ENCODE assay signal across 4 cellular contexts in the genomic region with DNA sequence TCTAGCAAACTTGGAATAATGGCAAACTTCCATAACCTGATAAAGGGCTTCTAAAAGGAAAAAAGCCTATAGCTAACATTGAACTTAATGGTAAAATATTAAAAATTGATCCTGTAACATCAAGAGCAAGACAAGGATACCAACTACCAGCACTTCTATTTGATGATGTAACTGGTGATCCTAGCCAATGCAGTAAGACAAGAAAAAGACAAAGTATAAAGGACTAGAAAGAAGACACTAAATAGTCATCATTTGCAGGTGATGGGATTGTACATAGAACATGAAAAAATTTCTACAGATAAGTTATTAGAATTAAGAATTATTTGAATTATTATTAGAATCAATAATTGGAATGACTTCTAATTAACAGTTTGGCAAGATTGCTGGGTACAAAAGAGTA.
A peak's percentile ranks its signal among the peaks of the same experiment; 100 is the strongest.
TF ChIP-seq lines count a peak whose summit lies in the region.

No MANE protein-coding gene starts in this region.

TF ChIP-seq in A549, 52 proteins besides CTCF, POLR2A, EP300 and RAD21:
- TF ChIP-seq ESRRA (IDR thresholded peaks at IDR 0.05; ENCODE audit: borderline replicate concordance, low read length) (no peak), RCOR1 (IDR thresholded peaks at IDR 0.05; ENCODE audit: low read depth, low read length) (no peak), CBX2 (IDR thresholded peaks at IDR 0.05; ENCODE audit: borderline replicate concordance, low read depth) (no peak), NPAS2 (CRISPR knock-in tag; IDR thresholded peaks at IDR 0.05; ENCODE audit: borderline replicate concordance) (no peak), RNF2 (IDR thresholded peaks at IDR 0.05; ENCODE audit: borderline replicate concordance, low read depth) (no peak), HOXB5 (CRISPR knock-in tag; IDR thresholded peaks at IDR 0.05) (no peak), KDM5A (IDR thresholded peaks at IDR 0.05) (no peak), RARB (CRISPR knock-in tag; IDR thresholded peaks at IDR 0.05) (no peak), EHF (CRISPR knock-in tag; IDR thresholded peaks at IDR 0.05) (no peak), JUNB (IDR thresholded peaks at IDR 0.05) (no peak), CHD2 (IDR thresholded peaks at IDR 0.05; ENCODE audit: low read length, partially characterized antibody) (no peak)

TF ChIP-seq in HEK293, 187 proteins besides CTCF, POLR2A, EP300 and RAD21:
- TF ChIP-seq ZSCAN16 (tag by site-specific recombination; IDR thresholded peaks at IDR 0.05) (no peak), SALL2 (tag by site-specific recombination; IDR thresholded peaks at IDR 0.05; ENCODE audit: borderline replicate concordance) (no peak), ZNF324 (tag by site-specific recombination; IDR thresholded peaks at IDR 0.05) (no peak), ZNF707 (tag by site-specific recombination; IDR thresholded peaks at IDR 0.05) (no peak), ZNF112 (tag by site-specific recombination; IDR thresholded peaks at IDR 0.05) (no peak), ZNF660 (tag by site-specific recombination; IDR thresholded peaks at IDR 0.05) (0 out of 2 replicates have a peak, but pooled peaks have one; percentile 27), TRIM28 (IDR thresholded peaks at IDR 0.05; ENCODE audit: borderline replicate concordance, low read length) (no peak), OSR2 (tag by site-specific recombination; IDR thresholded peaks at IDR 0.05) (no peak), ZNF585B (tag by site-specific recombination; IDR thresholded peaks at IDR 0.05) (no peak), ZNF248 (tag by site-specific recombination; IDR thresholded peaks at IDR 0.05) (no peak), ZNF571 (tag by site-specific recombination; IDR thresholded peaks at IDR 0.05) (no peak), SETDB1 (IDR thresholded peaks at IDR 0.05; ENCODE audit: insufficient read length, low read length) (peak; percentile 89), YY2 (tag by site-specific recombination; IDR thresholded peaks at IDR 0.05) (no peak)
- TF ChIP-seq, protein P1, sequence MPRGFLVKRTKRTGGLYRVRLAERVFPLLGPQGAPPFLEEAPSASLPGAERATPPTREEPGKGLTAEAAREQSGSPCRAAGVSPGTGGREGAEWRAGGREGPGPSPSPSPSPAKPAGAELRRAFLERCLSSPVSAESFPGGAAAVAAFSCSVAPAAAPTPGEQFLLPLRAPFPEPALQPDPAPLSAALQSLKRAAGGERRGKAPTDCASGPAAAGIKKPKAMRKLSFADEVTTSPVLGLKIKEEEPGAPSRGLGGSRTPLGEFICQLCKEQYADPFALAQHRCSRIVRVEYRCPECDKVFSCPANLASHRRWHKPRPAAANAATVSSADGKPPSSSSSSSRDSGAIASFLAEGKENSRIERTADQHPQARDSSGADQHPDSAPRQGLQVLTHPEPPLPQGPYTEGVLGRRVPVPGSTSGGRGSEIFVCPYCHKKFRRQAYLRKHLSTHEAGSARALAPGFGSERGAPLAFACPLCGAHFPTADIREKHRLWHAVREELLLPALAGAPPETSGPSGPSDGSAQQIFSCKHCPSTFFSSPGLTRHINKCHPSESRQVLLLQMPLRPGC (tag by site-specific recombination; IDR thresholded peaks at IDR 0.05): no peak
- TF ChIP-seq, protein P2, sequence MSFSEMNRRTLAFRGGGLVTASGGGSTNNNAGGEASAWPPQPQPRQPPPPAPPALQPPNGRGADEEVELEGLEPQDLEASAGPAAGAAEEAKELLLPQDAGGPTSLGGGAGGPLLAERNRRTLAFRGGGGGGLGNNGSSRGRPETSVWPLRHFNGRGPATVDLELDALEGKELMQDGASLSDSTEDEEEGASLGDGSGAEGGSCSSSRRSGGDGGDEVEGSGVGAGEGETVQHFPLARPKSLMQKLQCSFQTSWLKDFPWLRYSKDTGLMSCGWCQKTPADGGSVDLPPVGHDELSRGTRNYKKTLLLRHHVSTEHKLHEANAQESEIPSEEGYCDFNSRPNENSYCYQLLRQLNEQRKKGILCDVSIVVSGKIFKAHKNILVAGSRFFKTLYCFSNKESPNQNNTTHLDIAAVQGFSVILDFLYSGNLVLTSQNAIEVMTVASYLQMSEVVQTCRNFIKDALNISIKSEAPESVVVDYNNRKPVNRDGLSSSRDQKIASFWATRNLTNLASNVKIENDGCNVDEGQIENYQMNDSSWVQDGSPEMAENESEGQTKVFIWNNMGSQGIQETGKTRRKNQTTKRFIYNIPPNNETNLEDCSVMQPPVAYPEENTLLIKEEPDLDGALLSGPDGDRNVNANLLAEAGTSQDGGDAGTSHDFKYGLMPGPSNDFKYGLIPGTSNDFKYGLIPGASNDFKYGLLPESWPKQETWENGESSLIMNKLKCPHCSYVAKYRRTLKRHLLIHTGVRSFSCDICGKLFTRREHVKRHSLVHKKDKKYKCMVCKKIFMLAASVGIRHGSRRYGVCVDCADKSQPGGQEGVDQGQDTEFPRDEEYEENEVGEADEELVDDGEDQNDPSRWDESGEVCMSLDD (tag by site-specific recombination; IDR thresholded peaks at IDR 0.05): no peak

TF ChIP-seq in K562, 482 proteins besides CTCF, POLR2A, EP300 and RAD21 (continues in another document):
- TF ChIP-seq NUFIP1 (IDR thresholded peaks at IDR 0.05; ENCODE audit: partially characterized antibody) (no peak), GTF2E2 (tag; IDR thresholded peaks at IDR 0.05) (no peak), CBFA2T3 (IDR thresholded peaks at IDR 0.05) (no peak), SMARCA5 (IDR thresholded peaks at IDR 0.05) (no peak), MAFF (IDR thresholded peaks at IDR 0.05; ENCODE audit: low read length) (no peak), ZNF507 (tag; conservative IDR thresholded peaks at IDR 0.05) (peak; percentile 43; the same call in 1 of the 2 replicates), SMARCA4 (IDR thresholded peaks at IDR 0.05) (no peak), RBM25 (IDR thresholded peaks at IDR 0.05; ENCODE audit: low read depth, low read length, severe bottlenecking) (peak; percentile 6), GABPB1 (CRISPR knock-in tag; IDR thresholded peaks at IDR 0.05) (no peak)
- TF ChIP-seq, protein P3, sequence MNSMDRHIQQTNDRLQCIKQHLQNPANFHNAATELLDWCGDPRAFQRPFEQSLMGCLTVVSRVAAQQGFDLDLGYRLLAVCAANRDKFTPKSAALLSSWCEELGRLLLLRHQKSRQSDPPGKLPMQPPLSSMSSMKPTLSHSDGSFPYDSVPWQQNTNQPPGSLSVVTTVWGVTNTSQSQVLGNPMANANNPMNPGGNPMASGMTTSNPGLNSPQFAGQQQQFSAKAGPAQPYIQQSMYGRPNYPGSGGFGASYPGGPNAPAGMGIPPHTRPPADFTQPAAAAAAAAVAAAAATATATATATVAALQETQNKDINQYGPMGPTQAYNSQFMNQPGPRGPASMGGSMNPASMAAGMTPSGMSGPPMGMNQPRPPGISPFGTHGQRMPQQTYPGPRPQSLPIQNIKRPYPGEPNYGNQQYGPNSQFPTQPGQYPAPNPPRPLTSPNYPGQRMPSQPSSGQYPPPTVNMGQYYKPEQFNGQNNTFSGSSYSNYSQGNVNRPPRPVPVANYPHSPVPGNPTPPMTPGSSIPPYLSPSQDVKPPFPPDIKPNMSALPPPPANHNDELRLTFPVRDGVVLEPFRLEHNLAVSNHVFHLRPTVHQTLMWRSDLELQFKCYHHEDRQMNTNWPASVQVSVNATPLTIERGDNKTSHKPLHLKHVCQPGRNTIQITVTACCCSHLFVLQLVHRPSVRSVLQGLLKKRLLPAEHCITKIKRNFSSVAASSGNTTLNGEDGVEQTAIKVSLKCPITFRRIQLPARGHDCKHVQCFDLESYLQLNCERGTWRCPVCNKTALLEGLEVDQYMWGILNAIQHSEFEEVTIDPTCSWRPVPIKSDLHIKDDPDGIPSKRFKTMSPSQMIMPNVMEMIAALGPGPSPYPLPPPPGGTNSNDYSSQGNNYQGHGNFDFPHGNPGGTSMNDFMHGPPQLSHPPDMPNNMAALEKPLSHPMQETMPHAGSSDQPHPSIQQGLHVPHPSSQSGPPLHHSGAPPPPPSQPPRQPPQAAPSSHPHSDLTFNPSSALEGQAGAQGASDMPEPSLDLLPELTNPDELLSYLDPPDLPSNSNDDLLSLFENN (IDR thresholded peaks at IDR 0.05; ENCODE audit: low read depth in 2 of 2, low read length in 2 of 2): no peak
- TF ChIP-seq, protein P4, sequence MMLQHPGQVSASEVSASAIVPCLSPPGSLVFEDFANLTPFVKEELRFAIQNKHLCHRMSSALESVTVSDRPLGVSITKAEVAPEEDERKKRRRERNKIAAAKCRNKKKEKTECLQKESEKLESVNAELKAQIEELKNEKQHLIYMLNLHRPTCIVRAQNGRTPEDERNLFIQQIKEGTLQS (IDR thresholded peaks at IDR 0.05): peak; percentile 33; the same call in 1 of the 2 replicates
- TF ChIP-seq, protein P4 (CRISPR knock-in tag; conservative IDR thresholded peaks at IDR 0.05): no peak
- TF ChIP-seq, protein P5, sequence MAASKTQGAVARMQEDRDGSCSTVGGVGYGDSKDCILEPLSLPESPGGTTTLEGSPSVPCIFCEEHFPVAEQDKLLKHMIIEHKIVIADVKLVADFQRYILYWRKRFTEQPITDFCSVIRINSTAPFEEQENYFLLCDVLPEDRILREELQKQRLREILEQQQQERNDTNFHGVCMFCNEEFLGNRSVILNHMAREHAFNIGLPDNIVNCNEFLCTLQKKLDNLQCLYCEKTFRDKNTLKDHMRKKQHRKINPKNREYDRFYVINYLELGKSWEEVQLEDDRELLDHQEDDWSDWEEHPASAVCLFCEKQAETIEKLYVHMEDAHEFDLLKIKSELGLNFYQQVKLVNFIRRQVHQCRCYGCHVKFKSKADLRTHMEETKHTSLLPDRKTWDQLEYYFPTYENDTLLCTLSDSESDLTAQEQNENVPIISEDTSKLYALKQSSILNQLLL (CRISPR knock-in tag; IDR thresholded peaks at IDR 0.05; ENCODE audit: borderline replicate concordance): no peak

TF ChIP-seq in SK-N-SH treated with all-trans-retinoic acid at 6 μM for 48 hours, 23 proteins besides CTCF, POLR2A, EP300 and RAD21 (continues in another document):
- no peak for TF ChIP-seq OSR1 (CRISPR knock-in tag; IDR thresholded peaks at IDR 0.05)
- TF ChIP-seq ZNF70 (CRISPR knock-in tag; IDR thresholded peaks at IDR 0.05): no peak
- TF ChIP-seq ZC3H10 (CRISPR knock-in tag; IDR thresholded peaks at IDR 0.05): no peak
- TF ChIP-seq BACH2 (CRISPR knock-in tag; IDR thresholded peaks at IDR 0.05; ENCODE audit: borderline replicate concordance): no peak
- no peak for TF ChIP-seq ZNF565 (CRISPR knock-in tag; conservative IDR thresholded peaks at IDR 0.05; ENCODE audit: low read depth)
- TF ChIP-seq ESRRG (CRISPR knock-in tag; IDR thresholded peaks at IDR 0.05): no peak
- no peak for TF ChIP-seq SNAI2 (CRISPR knock-in tag; IDR thresholded peaks at IDR 0.05)
- TF ChIP-seq ISL1 (CRISPR knock-in tag; IDR thresholded peaks at IDR 0.05): no peak
- TF ChIP-seq, protein P6, sequence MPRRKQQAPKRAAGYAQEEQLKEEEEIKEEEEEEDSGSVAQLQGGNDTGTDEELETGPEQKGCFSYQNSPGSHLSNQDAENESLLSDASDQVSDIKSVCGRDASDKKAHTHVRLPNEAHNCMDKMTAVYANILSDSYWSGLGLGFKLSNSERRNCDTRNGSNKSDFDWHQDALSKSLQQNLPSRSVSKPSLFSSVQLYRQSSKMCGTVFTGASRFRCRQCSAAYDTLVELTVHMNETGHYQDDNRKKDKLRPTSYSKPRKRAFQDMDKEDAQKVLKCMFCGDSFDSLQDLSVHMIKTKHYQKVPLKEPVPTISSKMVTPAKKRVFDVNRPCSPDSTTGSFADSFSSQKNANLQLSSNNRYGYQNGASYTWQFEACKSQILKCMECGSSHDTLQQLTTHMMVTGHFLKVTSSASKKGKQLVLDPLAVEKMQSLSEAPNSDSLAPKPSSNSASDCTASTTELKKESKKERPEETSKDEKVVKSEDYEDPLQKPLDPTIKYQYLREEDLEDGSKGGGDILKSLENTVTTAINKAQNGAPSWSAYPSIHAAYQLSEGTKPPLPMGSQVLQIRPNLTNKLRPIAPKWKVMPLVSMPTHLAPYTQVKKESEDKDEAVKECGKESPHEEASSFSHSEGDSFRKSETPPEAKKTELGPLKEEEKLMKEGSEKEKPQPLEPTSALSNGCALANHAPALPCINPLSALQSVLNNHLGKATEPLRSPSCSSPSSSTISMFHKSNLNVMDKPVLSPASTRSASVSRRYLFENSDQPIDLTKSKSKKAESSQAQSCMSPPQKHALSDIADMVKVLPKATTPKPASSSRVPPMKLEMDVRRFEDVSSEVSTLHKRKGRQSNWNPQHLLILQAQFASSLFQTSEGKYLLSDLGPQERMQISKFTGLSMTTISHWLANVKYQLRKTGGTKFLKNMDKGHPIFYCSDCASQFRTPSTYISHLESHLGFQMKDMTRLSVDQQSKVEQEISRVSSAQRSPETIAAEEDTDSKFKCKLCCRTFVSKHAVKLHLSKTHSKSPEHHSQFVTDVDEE (CRISPR knock-in tag; IDR thresholded peaks at IDR 0.05): no peak
- no peak for TF ChIP-seq TOX (CRISPR knock-in tag; IDR thresholded peaks at IDR 0.05; ENCODE audit: borderline replicate concordance)
- TF ChIP-seq, protein P7, sequence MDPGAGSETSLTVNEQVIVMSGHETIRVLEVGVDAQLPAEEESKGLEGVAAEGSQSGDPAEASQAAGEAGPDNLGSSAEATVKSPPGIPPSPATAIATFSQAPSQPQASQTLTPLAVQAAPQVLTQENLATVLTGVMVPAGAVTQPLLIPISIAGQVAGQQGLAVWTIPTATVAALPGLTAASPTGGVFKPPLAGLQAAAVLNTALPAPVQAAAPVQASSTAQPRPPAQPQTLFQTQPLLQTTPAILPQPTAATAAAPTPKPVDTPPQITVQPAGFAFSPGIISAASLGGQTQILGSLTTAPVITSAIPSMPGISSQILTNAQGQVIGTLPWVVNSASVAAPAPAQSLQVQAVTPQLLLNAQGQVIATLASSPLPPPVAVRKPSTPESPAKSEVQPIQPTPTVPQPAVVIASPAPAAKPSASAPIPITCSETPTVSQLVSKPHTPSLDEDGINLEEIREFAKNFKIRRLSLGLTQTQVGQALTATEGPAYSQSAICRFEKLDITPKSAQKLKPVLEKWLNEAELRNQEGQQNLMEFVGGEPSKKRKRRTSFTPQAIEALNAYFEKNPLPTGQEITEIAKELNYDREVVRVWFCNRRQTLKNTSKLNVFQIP (CRISPR knock-in tag; IDR thresholded peaks at IDR 0.05; ENCODE audit: borderline replicate concordance, low read depth): no peak
- TF ChIP-seq, protein P8, sequence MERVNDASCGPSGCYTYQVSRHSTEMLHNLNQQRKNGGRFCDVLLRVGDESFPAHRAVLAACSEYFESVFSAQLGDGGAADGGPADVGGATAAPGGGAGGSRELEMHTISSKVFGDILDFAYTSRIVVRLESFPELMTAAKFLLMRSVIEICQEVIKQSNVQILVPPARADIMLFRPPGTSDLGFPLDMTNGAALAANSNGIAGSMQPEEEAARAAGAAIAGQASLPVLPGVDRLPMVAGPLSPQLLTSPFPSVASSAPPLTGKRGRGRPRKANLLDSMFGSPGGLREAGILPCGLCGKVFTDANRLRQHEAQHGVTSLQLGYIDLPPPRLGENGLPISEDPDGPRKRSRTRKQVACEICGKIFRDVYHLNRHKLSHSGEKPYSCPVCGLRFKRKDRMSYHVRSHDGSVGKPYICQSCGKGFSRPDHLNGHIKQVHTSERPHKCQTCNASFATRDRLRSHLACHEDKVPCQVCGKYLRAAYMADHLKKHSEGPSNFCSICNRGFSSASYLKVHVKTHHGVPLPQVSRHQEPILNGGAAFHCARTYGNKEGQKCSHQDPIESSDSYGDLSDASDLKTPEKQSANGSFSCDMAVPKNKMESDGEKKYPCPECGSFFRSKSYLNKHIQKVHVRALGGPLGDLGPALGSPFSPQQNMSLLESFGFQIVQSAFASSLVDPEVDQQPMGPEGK (CRISPR knock-in tag; IDR thresholded peaks at IDR 0.05; ENCODE audit: borderline replicate concordance): no peak
- no peak for TF ChIP-seq TCF4 (CRISPR knock-in tag; IDR thresholded peaks at IDR 0.05; ENCODE audit: borderline replicate concordance)
- no peak for TF ChIP-seq ZFP30 (CRISPR knock-in tag; IDR thresholded peaks at IDR 0.05)
